ENCODE assay signal across 10 cellular contexts in the genomic region with DNA sequence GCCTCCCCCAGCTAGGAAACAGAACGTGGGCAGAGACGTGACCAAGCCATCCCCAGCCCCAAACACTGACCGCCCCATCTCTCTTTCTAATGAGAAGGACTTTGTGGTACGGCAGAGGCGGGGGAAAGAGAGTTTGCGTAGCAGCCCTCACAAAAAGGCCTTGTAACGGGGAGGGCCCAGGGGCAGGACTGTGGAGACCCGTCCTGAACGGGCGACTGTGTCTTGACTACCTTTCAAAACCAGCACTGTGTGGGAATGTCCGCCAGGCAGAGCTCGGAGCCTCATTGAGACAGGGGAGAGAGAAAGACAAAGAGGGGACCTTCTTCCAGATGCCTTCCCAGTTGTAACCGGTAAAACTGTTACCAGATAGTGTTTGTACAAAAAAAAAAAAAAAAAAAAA. TPM values are rescaled to one million over a fixed set of nuclear protein-coding genes. Genes with fewer than 3 reads are reported as not detected.
DNase-seq lines count a peak whose midpoint lies in the region; ATAC-seq, FAIRE-seq and TF ChIP-seq lines count a peak whose summit lies in the region.
"Had no signal": no experiment of that assay in that cellular context is flagged by ENCODE, and none has a peak within 500 bp of the region (broad histone marks: within the 10 kb centered on the region; RNA-seq: fewer than 3 reads in every experiment).

No MANE protein-coding gene starts in this region.

- peaks cover 12% of the 10 kb centered on the region for H3K36me3 Mint-ChIP-seq in astrocyte (ENCODE audit: low read depth, unreplicated experiment)

- H3K9ac ChIP-seq in astrocyte (ENCODE audit: low read length) (peak overlapping the region; percentile 68), mucosa of stomach (ENCODE audit: low read length) (peak overlapping the region; percentile 68)
- H3K9ac ChIP-seq: BLaER1 had no signal

- H3K9me3 ChIP-seq in cardiac muscle cell (ENCODE audit: low read depth) (no peaks in the 10 kb centered on the region), astrocyte (ENCODE audit: insufficient read depth, low read depth, low read length) (no peaks in the 10 kb centered on the region), mucosa of stomach (ENCODE audit: control insufficient read depth, low read length) (no peaks in the 10 kb centered on the region), transverse colon (no peaks in the 10 kb centered on the region)
- H3K9me3 ChIP-seq: ovary had no signal

- DNase-seq in cardiac muscle cell (ENCODE audit: low read depth in 1 of 2, low spot score in 1 of 2) (no peak), Right ventricle myocardium inferior (ENCODE audit: missing footprints) (no peak), astrocyte (ENCODE audit: low read depth) (no peak), transverse colon (no peak), 8988T (no peak), NCI-H2196 (lab: John Stamatoyannopoulos, UW; ENCODE audit: unreplicated experiment) (no peak)

- H3K4me1 ChIP-seq in cardiac muscle cell (ENCODE audit: low read depth) = peaks cover 4% of the 10 kb centered on the region
- peaks cover 9% of the 10 kb centered on the region for H3K4me1 ChIP-seq in astrocyte (ENCODE audit: insufficient read depth, low read length)
- H3K4me1 ChIP-seq in mucosa of stomach (ENCODE audit: control insufficient read depth, insufficient read depth, low read length) = peaks cover 24% of the 10 kb centered on the region
- H3K4me1 ChIP-seq in transverse colon = peaks cover 4 to 18% (median 12%) of the 10 kb centered on the region in 4 donors
- H3K4me1 ChIP-seq: BLaER1 had no signal

- H3K27me3 ChIP-seq in cardiac muscle cell = no peaks in the 10 kb centered on the region
- H3K27me3 ChIP-seq in astrocyte (ENCODE audit: insufficient read depth, low read length) = no peaks in the 10 kb centered on the region
- no peaks in the 10 kb centered on the region for H3K27me3 ChIP-seq in mucosa of stomach (ENCODE audit: control insufficient read depth, insufficient read depth, low read length)
- no peaks in the 10 kb centered on the region for H3K27me3 ChIP-seq in transverse colon
- H3K27me3 ChIP-seq: BLaER1, ovary had no signal

- no peak overlapping the region for H3K4me3 Mint-ChIP-seq in astrocyte (ENCODE audit: unreplicated experiment)

- peak overlapping the region; percentile 64 for H3K4me2 ChIP-seq in astrocyte (ENCODE audit: low read length)
- H3K4me2 ChIP-seq: BLaER1 had no signal

- H4K20me1 ChIP-seq in astrocyte (ENCODE audit: insufficient read depth, low read length) = no peaks in the 10 kb centered on the region
- H4K20me1 ChIP-seq: BLaER1 had no signal

- no peak for FAIRE-seq in astrocyte (lab: Jason Lieb, UNC)

- H3K79me2 ChIP-seq in astrocyte (ENCODE audit: insufficient read depth, low read length) = no peaks in the 10 kb centered on the region

- H3K27ac ChIP-seq in cardiac muscle cell = peak overlapping the region; percentile 37
- H3K27ac ChIP-seq in astrocyte (ENCODE audit: low read depth, low read length) = no peak overlapping the region
- peak overlapping the region; percentile 75 to 84 (median 76) for H3K27ac ChIP-seq in transverse colon
- H3K27ac ChIP-seq: BLaER1 had no signal

- no peaks in the 10 kb centered on the region for H3K9me3 Mint-ChIP-seq in astrocyte (ENCODE audit: unreplicated experiment)

- no peak for TF ChIP-seq EP300 in transverse colon (IDR thresholded peaks at IDR 0.05; ENCODE audit: low read depth)

- no peak for TF ChIP-seq POLR2A in transverse colon (IDR thresholded peaks at IDR 0.05)

- in situ Hi-C loops in transverse colon (cut with MboI; ENCODE audit: low pct_ligation_motif_present in 1 of 4, low pct_unique_long_range_greater_than_20kb in 1 of 4, low sequenced_read_pairs in 3 of 4) = loop anchor here in 3 of 4 donors (10.0 to 25.0 kb wide), 2 partner anchors 48 to 355 kb away; no protein-coding TSS in a partner anchor

- H3K36me3 ChIP-seq in cardiac muscle cell = peaks cover 28% of the 10 kb centered on the region
- peaks cover 13% of the 10 kb centered on the region for H3K36me3 ChIP-seq in astrocyte (ENCODE audit: insufficient read depth, low read length)
- H3K36me3 ChIP-seq in mucosa of stomach (ENCODE audit: control insufficient read depth, insufficient read depth, low read length) = no peaks in the 10 kb centered on the region
- no peaks in the 10 kb centered on the region for H3K36me3 ChIP-seq in transverse colon
- H3K36me3 ChIP-seq: ovary had no signal

- intact Hi-C loops in Right ventricle myocardium inferior (cut with DNase I) = no loop called here
- intact Hi-C loops in transverse colon (cut with DNase I; ENCODE audit: low total_unique reads) = loop anchor here (5.0 kb wide), 1 partner anchor 40 kb away; no protein-coding TSS in a partner anchor

- peaks cover 3% of the 10 kb centered on the region for H3K4me1 Mint-ChIP-seq in astrocyte (ENCODE audit: low read depth, unreplicated experiment)

- WGBS in transverse colon (ENCODE audit: low coverage in 1 of 2), 2 donors = 61 to 90% methylated on average over 3 to 13 of the region's 13 CpGs

- TF ChIP-seq CTCF in cardiac muscle cell (IDR thresholded peaks at IDR 0.05; ENCODE audit: low read depth, low read length) = no peak
- TF ChIP-seq CTCF in astrocyte (IDR thresholded peaks at IDR 0.05; ENCODE audit: insufficient read depth, low read depth, low read length) = no peak
- TF ChIP-seq CTCF in transverse colon (IDR thresholded peaks at IDR 0.05) = no peak

- no peak for ATAC-seq in Right ventricle myocardium inferior
- no peak for ATAC-seq in HG02970 (IDR thresholded peaks at IDR 0.05; ENCODE audit: low FRiP score, unreplicated experiment)

- H3K4me3 ChIP-seq in cardiac muscle cell (no peak overlapping the region), astrocyte (ENCODE audit: insufficient read depth, low read depth, low read length) (no peak overlapping the region), mucosa of stomach (ENCODE audit: low read length) (no peak overlapping the region), transverse colon (peak overlapping the region in 1 of 4 donors; percentile 43)
- H3K4me3 ChIP-seq: BLaER1 had no signal

- no peak overlapping the region for H3K27ac Mint-ChIP-seq in astrocyte (ENCODE audit: unreplicated experiment)

- no peak overlapping the region for H2AFZ ChIP-seq in astrocyte (ENCODE audit: low read depth, low read length)

- H3K27me3 Mint-ChIP-seq in astrocyte (ENCODE audit: low read depth, unreplicated experiment) = no peaks in the 10 kb centered on the region

RNA-seq across cellular contexts. Expression of a gene that starts 29.7 kb away (rescaled TPM):
- total RNA-seq in cardiac muscle cell (not detected in 2 replicates), Right ventricle myocardium inferior (1.6 TPM), astrocyte (not detected in 2 replicates), transverse colon (1 to 10 TPM in 2 of 4 donors, under 1 TPM in 1, not detected in 1; 0.82 to 5.2 (median 2.6) TPM)
- not detected in 2 replicates for polyA plus RNA-seq in cardiac muscle cell
